Comparison of ENCODE assay signal across 27 cellular contexts in the genomic region with DNA sequence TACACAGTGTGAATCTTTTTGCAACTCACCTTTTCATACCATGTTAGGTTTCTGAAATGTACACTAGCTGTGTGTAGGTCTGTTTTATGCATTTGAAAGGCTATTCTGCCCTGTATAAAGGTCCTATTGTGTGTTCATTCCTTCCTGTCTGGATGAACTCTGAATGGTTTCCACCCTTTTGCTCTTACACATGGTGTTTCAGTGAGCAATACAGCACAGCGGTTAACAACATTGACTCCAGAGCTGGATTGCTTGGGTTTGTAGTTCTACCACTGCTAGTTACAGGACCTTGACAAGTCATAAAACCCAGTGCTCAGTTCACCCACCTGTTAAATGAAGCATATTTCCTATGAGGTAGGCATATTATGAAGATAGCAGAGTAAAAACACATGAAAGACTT.
"Had no signal": no experiment of that assay in that cellular context is flagged by ENCODE, and none has a peak within 500 bp of the region (broad histone marks: within the 10 kb centered on the region; RNA-seq: fewer than 3 reads in every experiment).

No MANE protein-coding gene starts in this region.

- H3K4me3 ChIP-seq: gastrocnemius medialis, left lung, pancreas, smooth muscle cell, suprapubic skin, transverse colon, upper lobe of right lung, uterus had no signal

- H3K27me3 ChIP-seq: gastrocnemius medialis, left lung, neutrophil, pancreas, suprapubic skin, transverse colon, upper lobe of right lung, uterus had no signal

- FAIRE-seq: endometrium, keratinocyte, pancreas had no signal

- H3K36me3 ChIP-seq: gastrocnemius medialis, left lung, neutrophil, pancreas, suprapubic skin, transverse colon, upper lobe of right lung, uterus had no signal

- H3K9me3 ChIP-seq: gastrocnemius medialis, left lung, neutrophil, pancreas, suprapubic skin, transverse colon, upper lobe of right lung, uterus had no signal

- DNase-seq: cortex of kidney; effector memory CD8-positive, alpha-beta T cell; foreskin fibroblast; gastrocnemius medialis; head of caudate nucleus; left lung; mesenchymal stem cell; naive thymus-derived CD8-positive, alpha-beta T cell; nephron progenitor cell; pancreas; stimulated activated CD4-positive, alpha-beta T cell treated with anti-CD3 and anti-CD28 coated beads, Interleukin-12 subunit alpha, Interleukin-12 subunit beta, amount 100 ng/mL, for 4 hours; stimulated activated CD4-positive, alpha-beta T cell treated with anti-CD3 and anti-CD28 coated beads, Interleukin-1b, Interleukin-23, amount 100 ng/mL, for 48 hours; stimulated activated CD4-positive, alpha-beta T cell treated with anti-CD3 and anti-CD28 coated beads, Interleukin-4, amount 100 ng/mL, for 1 hour; stimulated activated CD8-positive, alpha-beta memory T cell treated with anti-CD3 and anti-CD28 coated beads, Interleukin-4, amount 100 ng/mL, for 48 hours; stimulated activated naive CD4-positive, alpha-beta T cell; stimulated activated naive CD8-positive, alpha-beta T cell treated with anti-CD3 and anti-CD28 coated beads, Interleukin-15, amount 100 ng/mL, for 72 hours; transverse colon; upper lobe of right lung; uterus had no signal

- H3K27ac ChIP-seq: epithelial cell of prostate, gastrocnemius medialis, neutrophil, transverse colon, upper lobe of right lung, uterus had no signal

- H3K4me1 ChIP-seq: gastrocnemius medialis, left lung, uterus had no signal

- ATAC-seq: effector memory CD8-positive, alpha-beta T cell; esophagus mucosa; gastrocnemius medialis; left lung; naive thymus-derived CD8-positive, alpha-beta T cell; pancreas; sciatic nerve; stimulated activated naive CD8-positive, alpha-beta T cell treated with anti-CD3 and anti-CD28 coated beads, Interleukin-15, amount 100 ng/mL, for 72 hours; upper lobe of right lung had no signal

- H3K4me2 ChIP-seq: smooth muscle cell had no signal
